ENCODE assay signal across 1 cellular context in the genomic region with DNA sequence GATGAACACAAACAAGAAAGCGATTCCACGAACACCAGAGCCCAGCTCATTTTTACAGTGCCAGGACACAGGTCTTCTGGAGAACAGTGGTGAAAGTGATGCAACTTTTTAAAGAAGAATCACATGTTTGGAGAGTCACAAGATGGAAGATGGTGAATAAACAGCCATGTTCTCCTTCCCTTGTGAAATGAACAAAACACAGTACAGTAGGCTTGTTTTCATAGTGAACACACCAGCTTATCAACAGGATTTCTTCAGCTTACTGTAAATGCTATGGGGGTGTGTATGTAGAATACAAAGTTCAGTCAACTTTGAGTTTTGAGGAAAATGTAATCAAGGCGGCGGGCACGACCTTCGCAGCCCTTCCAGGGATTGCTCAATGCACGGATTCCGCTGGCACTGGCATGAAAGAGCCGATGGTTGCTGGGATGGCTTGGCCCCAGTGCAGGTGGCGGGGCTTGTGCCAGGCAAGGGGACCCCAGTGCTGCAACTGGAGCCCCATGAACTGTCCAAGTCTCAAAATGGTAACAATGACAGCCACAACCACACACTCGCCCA.
A peak's percentile ranks its signal among the peaks of the same experiment; 100 is the strongest.
TF ChIP-seq lines count a peak whose summit lies in the region.

No MANE protein-coding gene starts in this region.

TF ChIP-seq in HepG2, 621 proteins besides CTCF, POLR2A, EP300 and RAD21 (continued from another document and continues in another):
- peak; percentile 42; the same call in 1 of the 2 replicates for TF ChIP-seq ZBTB39 (CRISPR knock-in tag; IDR thresholded peaks at IDR 0.05)
- TF ChIP-seq NR2F1 (CRISPR knock-in tag; IDR thresholded peaks at IDR 0.05): peak; percentile 74 to 84
- no peak for TF ChIP-seq SP1 (IDR thresholded peaks at IDR 0.05)
- 0 out of 2 replicates have a peak, but pooled peaks have one; percentile 6 for TF ChIP-seq SP1 (CRISPR knock-in tag; IDR thresholded peaks at IDR 0.05)
- TF ChIP-seq, protein P1, sequence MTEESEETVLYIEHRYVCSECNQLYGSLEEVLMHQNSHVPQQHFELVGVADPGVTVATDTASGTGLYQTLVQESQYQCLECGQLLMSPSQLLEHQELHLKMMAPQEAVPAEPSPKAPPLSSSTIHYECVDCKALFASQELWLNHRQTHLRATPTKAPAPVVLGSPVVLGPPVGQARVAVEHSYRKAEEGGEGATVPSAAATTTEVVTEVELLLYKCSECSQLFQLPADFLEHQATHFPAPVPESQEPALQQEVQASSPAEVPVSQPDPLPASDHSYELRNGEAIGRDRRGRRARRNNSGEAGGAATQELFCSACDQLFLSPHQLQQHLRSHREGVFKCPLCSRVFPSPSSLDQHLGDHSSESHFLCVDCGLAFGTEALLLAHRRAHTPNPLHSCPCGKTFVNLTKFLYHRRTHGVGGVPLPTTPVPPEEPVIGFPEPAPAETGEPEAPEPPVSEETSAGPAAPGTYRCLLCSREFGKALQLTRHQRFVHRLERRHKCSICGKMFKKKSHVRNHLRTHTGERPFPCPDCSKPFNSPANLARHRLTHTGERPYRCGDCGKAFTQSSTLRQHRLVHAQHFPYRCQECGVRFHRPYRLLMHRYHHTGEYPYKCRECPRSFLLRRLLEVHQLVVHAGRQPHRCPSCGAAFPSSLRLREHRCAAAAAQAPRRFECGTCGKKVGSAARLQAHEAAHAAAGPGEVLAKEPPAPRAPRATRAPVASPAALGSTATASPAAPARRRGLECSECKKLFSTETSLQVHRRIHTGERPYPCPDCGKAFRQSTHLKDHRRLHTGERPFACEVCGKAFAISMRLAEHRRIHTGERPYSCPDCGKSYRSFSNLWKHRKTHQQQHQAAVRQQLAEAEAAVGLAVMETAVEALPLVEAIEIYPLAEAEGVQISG (CRISPR knock-in tag; IDR thresholded peaks at IDR 0.05): peak; percentile 67; the same call in 1 of the 2 replicates
- 0 out of 2 replicates have a peak, but pooled peaks have one; percentile 45 for TF ChIP-seq SP4 (CRISPR knock-in tag; IDR thresholded peaks at IDR 0.05)
- peak; percentile 96 for TF ChIP-seq FOXK1 (CRISPR knock-in tag; IDR thresholded peaks at IDR 0.05; ENCODE audit: borderline replicate concordance, low read depth)
- TF ChIP-seq TBL1XR1 (IDR thresholded peaks at IDR 0.05; ENCODE audit: borderline replicate concordance, low read length, partially characterized antibody): peak; percentile 17
- TF ChIP-seq, protein P2, sequence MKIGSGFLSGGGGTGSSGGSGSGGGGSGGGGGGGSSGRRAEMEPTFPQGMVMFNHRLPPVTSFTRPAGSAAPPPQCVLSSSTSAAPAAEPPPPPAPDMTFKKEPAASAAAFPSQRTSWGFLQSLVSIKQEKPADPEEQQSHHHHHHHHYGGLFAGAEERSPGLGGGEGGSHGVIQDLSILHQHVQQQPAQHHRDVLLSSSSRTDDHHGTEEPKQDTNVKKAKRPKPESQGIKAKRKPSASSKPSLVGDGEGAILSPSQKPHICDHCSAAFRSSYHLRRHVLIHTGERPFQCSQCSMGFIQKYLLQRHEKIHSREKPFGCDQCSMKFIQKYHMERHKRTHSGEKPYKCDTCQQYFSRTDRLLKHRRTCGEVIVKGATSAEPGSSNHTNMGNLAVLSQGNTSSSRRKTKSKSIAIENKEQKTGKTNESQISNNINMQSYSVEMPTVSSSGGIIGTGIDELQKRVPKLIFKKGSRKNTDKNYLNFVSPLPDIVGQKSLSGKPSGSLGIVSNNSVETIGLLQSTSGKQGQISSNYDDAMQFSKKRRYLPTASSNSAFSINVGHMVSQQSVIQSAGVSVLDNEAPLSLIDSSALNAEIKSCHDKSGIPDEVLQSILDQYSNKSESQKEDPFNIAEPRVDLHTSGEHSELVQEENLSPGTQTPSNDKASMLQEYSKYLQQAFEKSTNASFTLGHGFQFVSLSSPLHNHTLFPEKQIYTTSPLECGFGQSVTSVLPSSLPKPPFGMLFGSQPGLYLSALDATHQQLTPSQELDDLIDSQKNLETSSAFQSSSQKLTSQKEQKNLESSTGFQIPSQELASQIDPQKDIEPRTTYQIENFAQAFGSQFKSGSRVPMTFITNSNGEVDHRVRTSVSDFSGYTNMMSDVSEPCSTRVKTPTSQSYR (CRISPR knock-in tag; IDR thresholded peaks at IDR 0.05; ENCODE audit: borderline replicate concordance): peak; percentile 96
- TF ChIP-seq JUND (CRISPR knock-in tag; IDR thresholded peaks at IDR 0.05): no peak; the same call in 1 of the 2 replicates
- peak; percentile 90 for TF ChIP-seq KDM4B (CRISPR knock-in tag; IDR thresholded peaks at IDR 0.05)
- TF ChIP-seq ZFP1 (CRISPR knock-in tag; IDR thresholded peaks at IDR 0.05): peak; percentile 62; the same call in 1 of the 2 replicates
- peak; percentile 45; the same call in 1 of the 2 replicates for TF ChIP-seq SIX1 (CRISPR knock-in tag; IDR thresholded peaks at IDR 0.05; ENCODE audit: borderline replicate concordance)
- peak; percentile 81; the same call in 1 of the 2 replicates for TF ChIP-seq ZMAT3 (CRISPR knock-in tag; conservative IDR thresholded peaks at IDR 0.05)
- no peak for TF ChIP-seq GRHL1 (CRISPR knock-in tag; conservative IDR thresholded peaks at IDR 0.05)
- TF ChIP-seq ZNF816 (CRISPR knock-in tag; IDR thresholded peaks at IDR 0.05; ENCODE audit: borderline replicate concordance): peak; percentile 74; the same call in 1 of the 2 replicates
- no peak for TF ChIP-seq ZNF335 (CRISPR knock-in tag; IDR thresholded peaks at IDR 0.05)
- TF ChIP-seq RFXANK (CRISPR knock-in tag; IDR thresholded peaks at IDR 0.05): no peak; the same call in 1 of the 2 replicates
- TF ChIP-seq ZNF34 (CRISPR knock-in tag; IDR thresholded peaks at IDR 0.05; ENCODE audit: borderline replicate concordance): peak; percentile 41; the same call in 1 of the 2 replicates
- peak; percentile 79 for TF ChIP-seq HNF4G (IDR thresholded peaks at IDR 0.05; ENCODE audit: borderline replicate concordance, low read depth, low read length)
- TF ChIP-seq HNF4G (CRISPR knock-in tag; IDR thresholded peaks at IDR 0.05; ENCODE audit: borderline replicate concordance, low read depth): peak; percentile 74; the same call in 1 of the 2 replicates
- TF ChIP-seq, protein P3, sequence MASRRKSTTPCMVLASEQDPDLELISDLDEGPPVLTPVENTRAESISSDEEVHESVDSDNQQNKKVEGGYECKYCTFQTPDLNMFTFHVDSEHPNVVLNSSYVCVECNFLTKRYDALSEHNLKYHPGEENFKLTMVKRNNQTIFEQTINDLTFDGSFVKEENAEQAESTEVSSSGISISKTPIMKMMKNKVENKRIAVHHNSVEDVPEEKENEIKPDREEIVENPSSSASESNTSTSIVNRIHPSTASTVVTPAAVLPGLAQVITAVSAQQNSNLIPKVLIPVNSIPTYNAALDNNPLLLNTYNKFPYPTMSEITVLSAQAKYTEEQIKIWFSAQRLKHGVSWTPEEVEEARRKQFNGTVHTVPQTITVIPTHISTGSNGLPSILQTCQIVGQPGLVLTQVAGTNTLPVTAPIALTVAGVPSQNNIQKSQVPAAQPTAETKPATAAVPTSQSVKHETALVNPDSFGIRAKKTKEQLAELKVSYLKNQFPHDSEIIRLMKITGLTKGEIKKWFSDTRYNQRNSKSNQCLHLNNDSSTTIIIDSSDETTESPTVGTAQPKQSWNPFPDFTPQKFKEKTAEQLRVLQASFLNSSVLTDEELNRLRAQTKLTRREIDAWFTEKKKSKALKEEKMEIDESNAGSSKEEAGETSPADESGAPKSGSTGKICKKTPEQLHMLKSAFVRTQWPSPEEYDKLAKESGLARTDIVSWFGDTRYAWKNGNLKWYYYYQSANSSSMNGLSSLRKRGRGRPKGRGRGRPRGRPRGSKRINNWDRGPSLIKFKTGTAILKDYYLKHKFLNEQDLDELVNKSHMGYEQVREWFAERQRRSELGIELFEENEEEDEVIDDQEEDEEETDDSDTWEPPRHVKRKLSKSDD (CRISPR knock-in tag; IDR thresholded peaks at IDR 0.05; ENCODE audit: low read depth): peak; percentile 42; the same call in 1 of the 2 replicates
- TF ChIP-seq, protein P4, sequence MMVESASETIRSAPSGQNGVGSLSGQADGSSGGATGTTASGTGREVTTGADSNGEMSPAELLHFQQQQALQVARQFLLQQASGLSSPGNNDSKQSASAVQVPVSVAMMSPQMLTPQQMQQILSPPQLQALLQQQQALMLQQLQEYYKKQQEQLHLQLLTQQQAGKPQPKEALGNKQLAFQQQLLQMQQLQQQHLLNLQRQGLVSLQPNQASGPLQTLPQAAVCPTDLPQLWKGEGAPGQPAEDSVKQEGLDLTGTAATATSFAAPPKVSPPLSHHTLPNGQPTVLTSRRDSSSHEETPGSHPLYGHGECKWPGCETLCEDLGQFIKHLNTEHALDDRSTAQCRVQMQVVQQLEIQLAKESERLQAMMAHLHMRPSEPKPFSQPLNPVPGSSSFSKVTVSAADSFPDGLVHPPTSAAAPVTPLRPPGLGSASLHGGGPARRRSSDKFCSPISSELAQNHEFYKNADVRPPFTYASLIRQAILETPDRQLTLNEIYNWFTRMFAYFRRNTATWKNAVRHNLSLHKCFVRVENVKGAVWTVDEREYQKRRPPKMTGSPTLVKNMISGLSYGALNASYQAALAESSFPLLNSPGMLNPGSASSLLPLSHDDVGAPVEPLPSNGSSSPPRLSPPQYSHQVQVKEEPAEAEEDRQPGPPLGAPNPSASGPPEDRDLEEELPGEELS (CRISPR knock-in tag; IDR thresholded peaks at IDR 0.05): peak; percentile 94
- peak; percentile 71 for TF ChIP-seq GABPB1 (CRISPR knock-in tag; IDR thresholded peaks at IDR 0.05)
- peak; percentile 33; the same call in 1 of the 2 replicates for TF ChIP-seq HNF1A (IDR thresholded peaks at IDR 0.05; ENCODE audit: low read depth)
- TF ChIP-seq HNF1A (CRISPR knock-in tag; IDR thresholded peaks at IDR 0.05; ENCODE audit: borderline replicate concordance): peak; percentile 85
- no peak for TF ChIP-seq SOX13 (IDR thresholded peaks at IDR 0.05)
- TF ChIP-seq SOX13 (CRISPR knock-in tag; conservative IDR thresholded peaks at IDR 0.05 in 1 of 2, IDR thresholded peaks at IDR 0.05 in 1 of 2): peak in 1 of 2 experiments; percentile 92; a peak in 2 of 4 replicates
- TF ChIP-seq, protein P5, sequence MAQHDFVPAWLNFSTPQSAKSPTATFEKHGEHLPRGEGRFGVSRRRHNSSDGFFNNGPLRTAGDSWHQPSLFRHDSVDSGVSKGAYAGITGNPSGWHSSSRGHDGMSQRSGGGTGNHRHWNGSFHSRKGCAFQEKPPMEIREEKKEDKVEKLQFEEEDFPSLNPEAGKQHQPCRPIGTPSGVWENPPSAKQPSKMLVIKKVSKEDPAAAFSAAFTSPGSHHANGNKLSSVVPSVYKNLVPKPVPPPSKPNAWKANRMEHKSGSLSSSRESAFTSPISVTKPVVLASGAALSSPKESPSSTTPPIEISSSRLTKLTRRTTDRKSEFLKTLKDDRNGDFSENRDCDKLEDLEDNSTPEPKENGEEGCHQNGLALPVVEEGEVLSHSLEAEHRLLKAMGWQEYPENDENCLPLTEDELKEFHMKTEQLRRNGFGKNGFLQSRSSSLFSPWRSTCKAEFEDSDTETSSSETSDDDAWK (CRISPR knock-in tag; IDR thresholded peaks at IDR 0.05): no peak
- TF ChIP-seq U2AF1 (optimal IDR thresholded peaks at IDR 0.05; ENCODE audit: low read depth, low read length): no peak
- peak; percentile 94 for TF ChIP-seq CEBPG (CRISPR knock-in tag; IDR thresholded peaks at IDR 0.05)
- peak; percentile 69; the same call in 1 of the 2 replicates for TF ChIP-seq KDM1A (CRISPR knock-in tag; IDR thresholded peaks at IDR 0.05)
- TF ChIP-seq JDP2 (CRISPR knock-in tag; IDR thresholded peaks at IDR 0.05; ENCODE audit: borderline replicate concordance): no peak
- TF ChIP-seq ZNF746 (CRISPR knock-in tag; IDR thresholded peaks at IDR 0.05): peak; percentile 78
- TF ChIP-seq CBX5 (CRISPR knock-in tag; IDR thresholded peaks at IDR 0.05; ENCODE audit: borderline replicate concordance): peak; percentile 68; the same call in 1 of the 2 replicates
